Comparison of ENCODE assay signal across 23 cellular contexts in the genomic region with DNA sequence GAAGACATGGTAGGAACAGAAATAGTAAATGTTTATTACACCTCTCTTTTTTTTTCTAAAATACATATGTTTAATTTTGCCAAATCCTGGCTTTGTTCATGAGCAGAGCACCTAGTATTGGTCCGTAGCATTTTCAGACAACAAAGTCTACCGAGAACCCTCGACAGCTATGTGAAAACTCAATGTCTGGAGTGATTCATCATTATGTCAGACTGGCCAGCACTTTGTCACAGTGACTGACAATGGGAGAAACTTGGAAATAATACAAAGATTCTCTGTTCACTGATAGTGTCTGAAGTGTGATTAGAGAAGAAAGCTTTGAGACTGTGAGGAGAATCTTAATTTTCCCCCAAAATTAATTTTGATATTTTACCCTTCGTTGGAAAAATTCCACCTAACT.
DNase-seq lines count a peak whose midpoint lies in the region; ATAC-seq, FAIRE-seq and TF ChIP-seq lines count a peak whose summit lies in the region.
"Had no signal": no experiment of that assay in that cellular context is flagged by ENCODE, and none has a peak within 500 bp of the region (broad histone marks: within the 10 kb centered on the region; RNA-seq: fewer than 3 reads in every experiment).

No MANE protein-coding gene starts in this region.

- no peak overlapping the region for H3K27ac ChIP-seq in astrocyte (ENCODE audit: low read depth, low read length)
- H3K27ac ChIP-seq: pancreas, sigmoid colon, thyroid gland had no signal

- H3K4me1 ChIP-seq in astrocyte (ENCODE audit: insufficient read depth, low read length) = peaks cover 6% of the 10 kb centered on the region
- H3K4me1 ChIP-seq: HAP-1, pancreas, sigmoid colon, thyroid gland had no signal

- no peak for TF ChIP-seq CTCF in astrocyte (IDR thresholded peaks at IDR 0.05; ENCODE audit: insufficient read depth, low read depth, low read length)

- H3K36me3 Mint-ChIP-seq in astrocyte (ENCODE audit: low read depth, unreplicated experiment) = peaks cover 4% of the 10 kb centered on the region
- H3K36me3 Mint-ChIP-seq: activated naive CD8-positive, alpha-beta T cell treated with anti-CD3 and anti-CD28 coated beads, Interleukin-2, amount 10 ng/mL, durations not matched to agents 7 days and 5 days; brain; CD8-positive, alpha-beta memory T cell; natural killer cell had no signal

- no peaks in the 10 kb centered on the region for H3K79me2 ChIP-seq in astrocyte (ENCODE audit: insufficient read depth, low read length)

- H3K36me3 ChIP-seq in astrocyte (ENCODE audit: insufficient read depth, low read length) = no peaks in the 10 kb centered on the region
- H3K36me3 ChIP-seq: HAP-1, pancreas, sigmoid colon, thyroid gland had no signal

- H3K4me1 Mint-ChIP-seq in astrocyte (ENCODE audit: low read depth, unreplicated experiment) = peaks cover 46% of the 10 kb centered on the region
- H3K4me1 Mint-ChIP-seq: activated CD4-positive, alpha-beta T cell treated with anti-CD3 and anti-CD28 coated beads, Interleukin-2, amount 10 ng/mL, durations not matched to agents 7 days and 5 days; activated naive CD8-positive, alpha-beta T cell treated with anti-CD3 and anti-CD28 coated beads, Interleukin-2, amount 10 ng/mL, durations not matched to agents 7 days and 5 days; brain; CD8-positive, alpha-beta memory T cell; natural killer cell had no signal

- no peak overlapping the region for H3K4me3 ChIP-seq in astrocyte (ENCODE audit: insufficient read depth, low read depth, low read length)
- H3K4me3 ChIP-seq: HAP-1, pancreas, sigmoid colon, thyroid gland had no signal

- no peak for ATAC-seq in GM18505 (IDR thresholded peaks at IDR 0.05; ENCODE audit: unreplicated experiment)
- ATAC-seq: natural killer cell, pancreas had no signal

- no peak for TF ChIP-seq POLR2A in GM18505 (IDR thresholded peaks at IDR 0.05; ENCODE audit: borderline replicate concordance, extremely low read depth, insufficient read depth, insufficient read length)

- H3K9me3 Mint-ChIP-seq in astrocyte (ENCODE audit: unreplicated experiment) = peaks cover 16% of the 10 kb centered on the region
- H3K9me3 Mint-ChIP-seq: activated CD4-positive, alpha-beta T cell treated with anti-CD3 and anti-CD28 coated beads, Interleukin-2, amount 10 ng/mL, durations not matched to agents 7 days and 5 days; activated naive CD8-positive, alpha-beta T cell treated with anti-CD3 and anti-CD28 coated beads, Interleukin-2, amount 10 ng/mL, durations not matched to agents 7 days and 5 days; activated T-helper 2 cell treated with anti-CD3 and anti-CD28 coated beads, Interferon-gamma antibody, Interleukin-2, Interleukin-4, amounts not matched to agents 10 μg/mL and 5 μg/mL and 100 μg/mL, durations not matched to agents 14 hours and 24 hours and 36 hours; T-helper 1 cell treated with Interleukin-12 subunit alpha and Interleukin-12 subunit beta and Interleukin-4 antibody, amounts not matched to agents 30 μg/mL and 1 μg/mL, for 36 hours had no signal

- peak; percentile 38 for DNase-seq in HPDE6-E6E7 (ENCODE audit: extremely low spot score)
- no peak for DNase-seq in astrocyte (ENCODE audit: low read depth)
- peak; percentile 31 for DNase-seq in globus pallidus (ENCODE audit: low spot score)
- peak; percentile 49 for DNase-seq in superior temporal gyrus (ENCODE audit: extremely low spot score)
- no peak for DNase-seq in C1 segment of cervical spinal cord (lab: John Stamatoyannopoulos, UW)
- no peak for DNase-seq in NCI-H1694 treated with DMSO at 0.1 percent for 48 hours (lab: John Stamatoyannopoulos, UW)
- DNase-seq: activated CD4-positive, alpha-beta T cell treated with anti-CD3 and anti-CD28 coated beads, Interleukin-2, amount 10 ng/mL, durations not matched to agents 7 days and 5 days; activated naive CD8-positive, alpha-beta T cell treated with anti-CD3 and anti-CD28 coated beads, Interleukin-2, amount 10 ng/mL, durations not matched to agents 7 days and 5 days; CD8-positive, alpha-beta memory T cell; dermis blood vessel endothelial cell; natural killer cell; NCI-H1417 treated with DMSO at 0.1 percent for 48 hours; NCI-H526 treated with DMSO at 0.1 percent for 48 hours; pancreas; SIG-M5; sigmoid colon; stimulated activated naive CD4-positive, alpha-beta T cell; thyroid gland had no signal

- no peak overlapping the region for H3K4me3 Mint-ChIP-seq in astrocyte (ENCODE audit: unreplicated experiment)
- H3K4me3 Mint-ChIP-seq: activated CD4-positive, alpha-beta T cell treated with anti-CD3 and anti-CD28 coated beads, Interleukin-2, amount 10 ng/mL, durations not matched to agents 7 days and 5 days; activated naive CD8-positive, alpha-beta T cell treated with anti-CD3 and anti-CD28 coated beads, Interleukin-2, amount 10 ng/mL, durations not matched to agents 7 days and 5 days; brain; CD8-positive, alpha-beta memory T cell; natural killer cell; T-helper 1 cell treated with Interleukin-12 subunit alpha and Interleukin-12 subunit beta and Interleukin-4 antibody, amounts not matched to agents 30 μg/mL and 1 μg/mL, for 36 hours had no signal

- no peak overlapping the region for H2AFZ ChIP-seq in astrocyte (ENCODE audit: low read depth, low read length)

- FAIRE-seq in astrocyte (lab: Jason Lieb, UNC) = no peak
- FAIRE-seq: pancreas had no signal

- H3K9me3 ChIP-seq in astrocyte (ENCODE audit: insufficient read depth, low read depth, low read length) = no peaks in the 10 kb centered on the region
- H3K9me3 ChIP-seq: HAP-1, pancreas, sigmoid colon, thyroid gland had no signal

- no peaks in the 10 kb centered on the region for H3K27me3 ChIP-seq in astrocyte (ENCODE audit: insufficient read depth, low read length)
- H3K27me3 ChIP-seq: pancreas, sigmoid colon, thyroid gland had no signal

- H3K4me2 ChIP-seq in astrocyte (ENCODE audit: low read length) = peak overlapping the region; percentile 38

- H3K27me3 Mint-ChIP-seq in astrocyte (ENCODE audit: low read depth, unreplicated experiment) = no peaks in the 10 kb centered on the region
- H3K27me3 Mint-ChIP-seq: activated CD4-positive, alpha-beta T cell treated with anti-CD3 and anti-CD28 coated beads, Interleukin-2, amount 10 ng/mL, durations not matched to agents 7 days and 5 days had no signal

- peak overlapping the region; percentile 90 for H3K27ac Mint-ChIP-seq in astrocyte (ENCODE audit: unreplicated experiment)
- H3K27ac Mint-ChIP-seq: activated CD4-positive, alpha-beta T cell treated with anti-CD3 and anti-CD28 coated beads, Interleukin-2, amount 10 ng/mL, durations not matched to agents 7 days and 5 days; activated naive CD8-positive, alpha-beta T cell treated with anti-CD3 and anti-CD28 coated beads, Interleukin-2, amount 10 ng/mL, durations not matched to agents 7 days and 5 days; activated T-helper 2 cell treated with anti-CD3 and anti-CD28 coated beads, Interferon-gamma antibody, Interleukin-2, Interleukin-4, amounts not matched to agents 10 μg/mL and 5 μg/mL and 100 μg/mL, durations not matched to agents 14 hours and 24 hours and 36 hours; brain; CD8-positive, alpha-beta memory T cell; natural killer cell; T-helper 1 cell treated with Interleukin-12 subunit alpha and Interleukin-12 subunit beta and Interleukin-4 antibody, amounts not matched to agents 30 μg/mL and 1 μg/mL, for 36 hours had no signal

- no peak overlapping the region for H3K9ac ChIP-seq in astrocyte (ENCODE audit: low read length)

- no peaks in the 10 kb centered on the region for H4K20me1 ChIP-seq in astrocyte (ENCODE audit: insufficient read depth, low read length)

Comparison
In these comparisons a context has a peak if more than half of its experiments do, and no peak if none do; other contexts are left out.
1. DNase-seq: peak in HPDE6-E6E7 (single experiment), globus pallidus (single experiment) and superior temporal gyrus (single experiment); none in astrocyte (single experiment), C1 segment of cervical spinal cord (0 of 14) and NCI-H1694 treated with DMSO at 0.1 percent for 48 hours (single experiment).